17 cellular contexts compared by ENCODE assay signal in the genomic region with DNA sequence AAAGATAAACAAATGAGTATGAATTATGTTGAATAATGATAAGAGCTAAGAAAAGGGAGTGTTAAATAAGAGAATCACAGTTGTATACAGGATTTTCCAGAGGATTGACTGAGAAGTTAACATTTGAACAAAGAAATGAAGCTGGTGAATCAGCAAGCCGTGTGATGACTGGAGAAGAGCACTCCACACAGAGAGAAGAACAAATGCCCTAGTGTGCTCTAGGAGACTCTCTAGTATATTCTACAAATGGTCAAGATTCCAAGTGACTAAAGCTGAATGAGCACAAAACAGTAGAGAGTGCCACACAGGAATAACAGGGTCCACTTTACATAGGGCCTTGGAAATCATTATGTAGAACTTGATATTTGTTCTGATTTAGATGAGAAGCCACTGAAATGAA.
DNase-seq lines count a peak whose midpoint lies in the region; ATAC-seq lines count a peak whose summit lies in the region.
"Had no signal": no experiment of that assay in that cellular context is flagged by ENCODE, and none has a peak within 500 bp of the region (broad histone marks: within the 10 kb centered on the region; RNA-seq: fewer than 3 reads in every experiment).

No MANE protein-coding gene starts in this region.

- no peak overlapping the region for H2BK15ac ChIP-seq in mesenchymal stem cell (ENCODE audit: low read depth, poor library complexity, severe bottlenecking)

- H3K27ac Mint-ChIP-seq in stimulated activated effector memory CD8-positive, alpha-beta T cell treated with anti-CD3 and anti-CD28 coated beads, Interleukin-12 subunit alpha, Interleukin-12 subunit beta, amount 100 ng/mL, for 72 hours: no peak overlapping the region

- H2BK12ac ChIP-seq in mesenchymal stem cell (ENCODE audit: low read length in 2 of 2): no peak overlapping the region

- no peak overlapping the region for H3K4me3 Mint-ChIP-seq in stimulated activated effector memory CD8-positive, alpha-beta T cell treated with anti-CD3 and anti-CD28 coated beads, Interleukin-12 subunit alpha, Interleukin-12 subunit beta, amount 100 ng/mL, for 72 hours

- H3K79me1 ChIP-seq in mesenchymal stem cell (replicated peaks; ENCODE audit: low read length, poor library complexity, severe bottlenecking): no peaks in the 10 kb centered on the region

- no peak overlapping the region for H3K14ac ChIP-seq in mesenchymal stem cell (ENCODE audit: low read length in 2 of 2)

- DNase-seq in NCI-H2227 treated with DMSO at 0.1 percent for 48 hours (lab: John Stamatoyannopoulos, UW) (peak; percentile 20), NCI-H2227 (lab: John Stamatoyannopoulos, UW; ENCODE audit: unreplicated experiment) (no peak), SK-N-MC (ENCODE audit: low read depth, low spot score) (no peak), mesenchymal stem cell (peak; percentile 9), MV-4-11 (lab: John Stamatoyannopoulos, UW) (no peak)
- no peak for DNase-seq in stimulated activated effector memory CD8-positive, alpha-beta T cell treated with anti-CD3 and anti-CD28 coated beads, Interleukin-12 subunit alpha, Interleukin-12 subunit beta, amount 100 ng/mL, for 72 hours (ENCODE audit: low spot score in 2 of 2)
- DNase-seq: DMS 273 treated with DMSO at 0.1 percent for 48 hours; KG1; NCI-H146; NCI-H2081 treated with DMSO at 0.1 percent for 48 hours; NK-92 treated with Interleukin-12 subunit alpha and Interleukin-12 subunit beta, amount 100 ng/mL, for 24 hours; PC-3; SJCRH30 had no signal

- no peak overlapping the region for H2AFZ ChIP-seq in mesenchymal stem cell (ENCODE audit: low read depth, low read length)

- no peak overlapping the region for H3K4me2 ChIP-seq in mesenchymal stem cell (ENCODE audit: low read length, poor library complexity, severe bottlenecking)
- H3K4me2 ChIP-seq: BLaER1 treated with 17β-estradiol and CSF1 and Interleukin-3, amounts not matched to agents 10 nM and 100 nM had no signal

- H3K9me3 Mint-ChIP-seq in stimulated activated effector memory CD8-positive, alpha-beta T cell treated with anti-CD3 and anti-CD28 coated beads, Interleukin-12 subunit alpha, Interleukin-12 subunit beta, amount 100 ng/mL, for 72 hours: peaks cover 26% of the 10 kb centered on the region

- no peaks in the 10 kb centered on the region for H3K36me3 ChIP-seq in SK-N-MC (ENCODE audit: insufficient read depth, low read length)
- H3K36me3 ChIP-seq in mesenchymal stem cell (ENCODE audit: control insufficient read depth in 1 of 2, insufficient read depth in 2 of 2, low read depth in 1 of 2, low read length in 2 of 2): no peaks in the 10 kb centered on the region
- H3K36me3 ChIP-seq: BLaER1 treated with 17β-estradiol and CSF1 and Interleukin-3, amounts not matched to agents 10 nM and 100 nM; SJCRH30 had no signal

- no peaks in the 10 kb centered on the region for H3K27me3 ChIP-seq in mesenchymal stem cell (ENCODE audit: control insufficient read depth in 1 of 2, insufficient read depth in 1 of 2, low read length in 2 of 2)
- H3K27me3 ChIP-seq: BLaER1 treated with 17β-estradiol and CSF1 and Interleukin-3, amounts not matched to agents 10 nM and 100 nM; SJCRH30 had no signal

- ATAC-seq in GM21381 (IDR thresholded peaks at IDR 0.05; ENCODE audit: unreplicated experiment): no peak
- no peak for ATAC-seq in HG03280 (IDR thresholded peaks at IDR 0.05; ENCODE audit: unreplicated experiment)
- ATAC-seq in stimulated activated effector memory CD8-positive, alpha-beta T cell treated with anti-CD3 and anti-CD28 coated beads, Interleukin-12 subunit alpha, Interleukin-12 subunit beta, amount 100 ng/mL, for 72 hours: no peak
- ATAC-seq: HepG2, PC-3 had no signal

- no peak overlapping the region for H2BK5ac ChIP-seq in mesenchymal stem cell (ENCODE audit: low read depth, low read length, poor library complexity, severe bottlenecking)

- no peak overlapping the region for H3K18ac ChIP-seq in mesenchymal stem cell (ENCODE audit: low read depth in 1 of 2, low read length in 2 of 2)

- WGBS in mesenchymal stem cell: no CpG with 5 or more reads among the region's 1 CpG

- H3K4me3 ChIP-seq in SK-N-MC: no peak overlapping the region
- no peak overlapping the region for H3K4me3 ChIP-seq in mesenchymal stem cell (ENCODE audit: insufficient read depth in 1 of 2, low read depth in 1 of 2, low read length in 2 of 2)
- H3K4me3 ChIP-seq: BLaER1 treated with 17β-estradiol and CSF1 and Interleukin-3, amounts not matched to agents 10 nM and 100 nM; SJCRH30 had no signal

- H3K27ac ChIP-seq in SK-N-MC (peak overlapping the region; percentile 33; the same call in 1 of the 2 replicates), mesenchymal stem cell (ENCODE audit: low read length, poor library complexity, severe bottlenecking) (no peak overlapping the region)
- H3K27ac ChIP-seq: BLaER1 treated with 17β-estradiol and CSF1 and Interleukin-3, amounts not matched to agents 10 nM and 100 nM; SJCRH30 had no signal

- H3K9ac ChIP-seq in SK-N-MC (ENCODE audit: insufficient read length): no peak overlapping the region
- H3K9ac ChIP-seq in mesenchymal stem cell (ENCODE audit: low read length): no peak overlapping the region
- H3K9ac ChIP-seq: BLaER1 treated with 17β-estradiol and CSF1 and Interleukin-3, amounts not matched to agents 10 nM and 100 nM had no signal

- no peaks in the 10 kb centered on the region for H3K4me1 ChIP-seq in mesenchymal stem cell (ENCODE audit: control insufficient read depth, insufficient read depth, low read depth, low read length)
- H3K4me1 ChIP-seq: SJCRH30 had no signal

- no peak overlapping the region for H4K8ac ChIP-seq in mesenchymal stem cell (ENCODE audit: low read length)

- H3K4me1 Mint-ChIP-seq in stimulated activated effector memory CD8-positive, alpha-beta T cell treated with anti-CD3 and anti-CD28 coated beads, Interleukin-12 subunit alpha, Interleukin-12 subunit beta, amount 100 ng/mL, for 72 hours: no peaks in the 10 kb centered on the region

- H2AK5ac ChIP-seq in mesenchymal stem cell (ENCODE audit: low read length, severe bottlenecking): no peak overlapping the region

- H2BK120ac ChIP-seq in mesenchymal stem cell (ENCODE audit: low read depth, low read length): no peak overlapping the region

- H3K36me3 Mint-ChIP-seq in stimulated activated effector memory CD8-positive, alpha-beta T cell treated with anti-CD3 and anti-CD28 coated beads, Interleukin-12 subunit alpha, Interleukin-12 subunit beta, amount 100 ng/mL, for 72 hours: no peaks in the 10 kb centered on the region

- H4K91ac ChIP-seq in mesenchymal stem cell (ENCODE audit: low read length): no peak overlapping the region

- H3K4ac ChIP-seq in mesenchymal stem cell (ENCODE audit: low read depth in 1 of 2, low read length in 2 of 2): no peak overlapping the region

- no peaks in the 10 kb centered on the region for H3K9me3 ChIP-seq in SK-N-MC (ENCODE audit: low read depth, low read length)
- no peaks in the 10 kb centered on the region for H3K9me3 ChIP-seq in mesenchymal stem cell (ENCODE audit: control insufficient read depth, low read length)
- H3K9me3 ChIP-seq: BLaER1 treated with 17β-estradiol and CSF1 and Interleukin-3, amounts not matched to agents 10 nM and 100 nM; SJCRH30 had no signal

- no peak overlapping the region for H3K23ac ChIP-seq in mesenchymal stem cell (ENCODE audit: low read length in 2 of 2)

Comparison
In these comparisons a context has a peak if more than half of its experiments do, and no peak if none do; other contexts are left out.
1. DNase-seq: peak in NCI-H2227 treated with DMSO at 0.1 percent for 48 hours (single experiment) and mesenchymal stem cell (single experiment); none in NCI-H2227 (single experiment), SK-N-MC (single experiment), MV-4-11 (single experiment) and stimulated activated effector memory CD8-positive, alpha-beta T cell treated with anti-CD3 and anti-CD28 coated beads, Interleukin-12 subunit alpha, Interleukin-12 subunit beta, amount 100 ng/mL, for 72 hours (0 of 2).